26 cellular contexts compared by ENCODE assay signal in genomic region chr9:90428517-90428916, GRCh38.
DNase-seq lines count a peak whose midpoint lies in the region; ATAC-seq and TF ChIP-seq lines count a peak whose summit lies in the region.
"Had no signal": no experiment of that assay in that cellular context is flagged by ENCODE, and none has a peak within 500 bp of the region (broad histone marks: within the 10 kb centered on the region; RNA-seq: fewer than 3 reads in every experiment).

No MANE protein-coding gene starts in this region.

- no peak overlapping the region for H3K18ac ChIP-seq in mesenchymal stem cell (ENCODE audit: low read depth in 1 of 2, low read length in 2 of 2)
- peak overlapping the region; percentile 52 for H3K18ac ChIP-seq in neuronal stem cell (ENCODE audit: low read length)

- H3K23ac ChIP-seq in mesenchymal stem cell (ENCODE audit: low read length in 2 of 2), result no peak overlapping the region
- H3K23ac ChIP-seq in neuronal stem cell (ENCODE audit: low read depth, low read length, poor library complexity), result no peak overlapping the region

- H3K36me3 ChIP-seq in endodermal cell (ENCODE audit: control insufficient read depth, insufficient read depth, low read length), result no peaks in the 10 kb centered on the region
- H3K36me3 ChIP-seq in mesenchymal stem cell (ENCODE audit: control insufficient read depth in 1 of 2, insufficient read depth in 2 of 2, low read depth in 1 of 2, low read length in 2 of 2), result peaks cover 0 to 16% of the 10 kb centered on the region in 2 experiments
- no peaks in the 10 kb centered on the region for H3K36me3 ChIP-seq in neuronal stem cell (replicated peaks in 1 of 2; ENCODE audit: control insufficient read depth in 2 of 2, insufficient read depth in 2 of 2, low read length in 2 of 2)
- H3K36me3 ChIP-seq: BE2C, BLaER1 had no signal

- peak; percentile 28 for ATAC-seq in activated naive CD8-positive, alpha-beta T cell treated with anti-CD3 and anti-CD28 coated beads, Interleukin-2, amount 50 U/mL, for 24 hours
- ATAC-seq in HG02623 (IDR thresholded peaks at IDR 0.05; ENCODE audit: unreplicated experiment), result no peak
- ATAC-seq: GM12878 had no signal

- H2BK15ac ChIP-seq in mesenchymal stem cell (ENCODE audit: low read depth, poor library complexity, severe bottlenecking), result no peak overlapping the region
- peak overlapping the region; percentile 68 for H2BK15ac ChIP-seq in neuronal stem cell (ENCODE audit: low read length)

- no peaks in the 10 kb centered on the region for H3K9me3 Mint-ChIP-seq in activated naive CD8-positive, alpha-beta T cell treated with anti-CD3 and anti-CD28 coated beads, Interleukin-2, amount 50 U/mL, for 24 hours
- no peaks in the 10 kb centered on the region for H3K9me3 Mint-ChIP-seq in activated naive CD8-positive, alpha-beta T cell treated with anti-CD3 and anti-CD28 coated beads for 36 hours
- H3K9me3 Mint-ChIP-seq in endodermal cell, result no peaks in the 10 kb centered on the region

- no peak overlapping the region for H2BK12ac ChIP-seq in mesenchymal stem cell (ENCODE audit: low read length in 2 of 2)
- peak overlapping the region; percentile 63 for H2BK12ac ChIP-seq in neuronal stem cell (ENCODE audit: low read length)

- no peak overlapping the region for H4K91ac ChIP-seq in mesenchymal stem cell (ENCODE audit: low read length)
- no peak overlapping the region for H4K91ac ChIP-seq in neuronal stem cell (ENCODE audit: low read depth, low read length, poor library complexity)

- peak overlapping the region; percentile 10 for H2AK5ac ChIP-seq in mesenchymal stem cell (ENCODE audit: low read length, severe bottlenecking)
- peak overlapping the region; percentile 42 for H2AK5ac ChIP-seq in neuronal stem cell (ENCODE audit: low read depth, low read length)

- 91 to 92% methylated on average over 10 of the region's 10 CpGs for WGBS in endodermal cell (ENCODE audit: insufficient coverage in 1 of 2, insufficient read length in 1 of 2), 2 experiments
- 91% methylated on average over 10 of the region's 10 CpGs for WGBS in mesenchymal stem cell
- no CpG with 5 or more reads among the region's 10 CpGs for WGBS in neuronal stem cell (ENCODE audit: extremely low coverage in 2 of 2, insufficient read length in 2 of 2, insufficient replicate concordance in 1 of 2), 2 donors

- H3K14ac ChIP-seq in mesenchymal stem cell (ENCODE audit: low read length in 2 of 2) (no peak overlapping the region), neuronal stem cell (ENCODE audit: low read length) (no peak overlapping the region)

- H3K9me3 ChIP-seq in endodermal cell (ENCODE audit: control insufficient read depth, low read length) (no peaks in the 10 kb centered on the region), mesenchymal stem cell (ENCODE audit: control insufficient read depth, low read length) (no peaks in the 10 kb centered on the region), neuronal stem cell (replicated peaks in 1 of 2; ENCODE audit: control insufficient read depth in 2 of 2, insufficient read depth in 1 of 2, low read depth in 1 of 2, low read length in 2 of 2) (no peaks in the 10 kb centered on the region)
- H3K9me3 ChIP-seq: BE2C, BLaER1 had no signal

- H2BK120ac ChIP-seq in mesenchymal stem cell (ENCODE audit: low read depth, low read length) (no peak overlapping the region), neuronal stem cell (ENCODE audit: low read depth, low read length) (no peak overlapping the region)

- H3K27me3 Mint-ChIP-seq in activated naive CD8-positive, alpha-beta T cell treated with anti-CD3 and anti-CD28 coated beads, Interleukin-2, amount 50 U/mL, for 24 hours, result peaks cover 11% of the 10 kb centered on the region
- H3K27me3 Mint-ChIP-seq in activated naive CD8-positive, alpha-beta T cell treated with anti-CD3 and anti-CD28 coated beads for 36 hours, result peaks cover 8% of the 10 kb centered on the region
- H3K27me3 Mint-ChIP-seq in endodermal cell (ENCODE audit: insufficient read depth), result peaks cover 3% of the 10 kb centered on the region
- H3K27me3 Mint-ChIP-seq: CD4-positive, CD25-positive, alpha-beta regulatory T cell had no signal

- no peak overlapping the region for H3K9ac ChIP-seq in endodermal cell (ENCODE audit: extremely low read depth, low read length, poor library complexity, severe bottlenecking)
- H3K9ac ChIP-seq in mesenchymal stem cell (ENCODE audit: low read length), result no peak overlapping the region
- no peak overlapping the region for H3K9ac ChIP-seq in neuronal stem cell (ENCODE audit: low read depth, low read length, poor library complexity)
- H3K9ac ChIP-seq: BLaER1 had no signal

- H3K4me3 Mint-ChIP-seq in activated naive CD8-positive, alpha-beta T cell treated with anti-CD3 and anti-CD28 coated beads, Interleukin-2, amount 50 U/mL, for 24 hours, result no peak overlapping the region
- no peak overlapping the region for H3K4me3 Mint-ChIP-seq in activated naive CD8-positive, alpha-beta T cell treated with anti-CD3 and anti-CD28 coated beads for 36 hours
- no peak overlapping the region for H3K4me3 Mint-ChIP-seq in endodermal cell
- H3K4me3 Mint-ChIP-seq: CD14-positive monocyte; CD4-positive, alpha-beta memory T cell; CD4-positive, CD25-positive, alpha-beta regulatory T cell; CD8-positive, alpha-beta memory T cell had no signal

- TF ChIP-seq CTCF in endodermal cell (conservative IDR thresholded peaks at IDR 0.05), result no peak

- H3K4me1 Mint-ChIP-seq in activated naive CD8-positive, alpha-beta T cell treated with anti-CD3 and anti-CD28 coated beads, Interleukin-2, amount 50 U/mL, for 24 hours, result no peaks in the 10 kb centered on the region
- no peaks in the 10 kb centered on the region for H3K4me1 Mint-ChIP-seq in activated naive CD8-positive, alpha-beta T cell treated with anti-CD3 and anti-CD28 coated beads for 36 hours
- H3K4me1 Mint-ChIP-seq in endodermal cell, result peaks cover 18% of the 10 kb centered on the region
- H3K4me1 Mint-ChIP-seq: CD14-positive monocyte; CD4-positive, alpha-beta memory T cell; CD4-positive, CD25-positive, alpha-beta regulatory T cell; CD8-positive, alpha-beta memory T cell had no signal

- H3K27ac Mint-ChIP-seq in activated naive CD8-positive, alpha-beta T cell treated with anti-CD3 and anti-CD28 coated beads, Interleukin-2, amount 50 U/mL, for 24 hours, result no peak overlapping the region
- no peak overlapping the region for H3K27ac Mint-ChIP-seq in activated naive CD8-positive, alpha-beta T cell treated with anti-CD3 and anti-CD28 coated beads for 36 hours
- no peak overlapping the region for H3K27ac Mint-ChIP-seq in endodermal cell
- H3K27ac Mint-ChIP-seq: CD14-positive monocyte; CD4-positive, alpha-beta memory T cell; CD4-positive, CD25-positive, alpha-beta regulatory T cell; CD8-positive, alpha-beta memory T cell had no signal

- H3K36me3 Mint-ChIP-seq in activated naive CD8-positive, alpha-beta T cell treated with anti-CD3 and anti-CD28 coated beads, Interleukin-2, amount 50 U/mL, for 24 hours (ENCODE audit: low read depth), result no peaks in the 10 kb centered on the region
- no peaks in the 10 kb centered on the region for H3K36me3 Mint-ChIP-seq in activated naive CD8-positive, alpha-beta T cell treated with anti-CD3 and anti-CD28 coated beads for 36 hours
- peaks cover 22% of the 10 kb centered on the region for H3K36me3 Mint-ChIP-seq in endodermal cell (ENCODE audit: low read depth)
- H3K36me3 Mint-ChIP-seq: CD14-positive monocyte; CD4-positive, alpha-beta memory T cell; CD4-positive, CD25-positive, alpha-beta regulatory T cell; CD8-positive, alpha-beta memory T cell had no signal

- H4K8ac ChIP-seq in mesenchymal stem cell (ENCODE audit: low read length), result no peak overlapping the region
- no peak overlapping the region for H4K8ac ChIP-seq in neuronal stem cell (ENCODE audit: low read depth, low read length)

- DNase-seq in activated naive CD8-positive, alpha-beta T cell treated with anti-CD3 and anti-CD28 coated beads, Interleukin-2, amount 50 U/mL, for 24 hours, result no peak
- no peak for DNase-seq in activated naive CD8-positive, alpha-beta T cell treated with anti-CD3 and anti-CD28 coated beads for 36 hours
- DNase-seq in endodermal cell (peak; percentile 52), mesenchymal stem cell (no peak), neuronal stem cell (ENCODE audit: low spot score) (no peak), 8988T (no peak), LoVo (ENCODE audit: low spot score) (no peak)
- DNase-seq: ACHN; BE2C; C1 segment of cervical spinal cord; CD4-positive, alpha-beta memory T cell; CD4-positive, CD25-positive, alpha-beta regulatory T cell; CD8-positive, alpha-beta memory T cell; COR-L47; DMS 273 treated with DMSO at 0.1 percent for 48 hours; DMS153; DMS53; DMS79; DND-41; EL; GDM1 had no signal

- H3K4me3 ChIP-seq in endodermal cell (ENCODE audit: low read length) (no peak overlapping the region), mesenchymal stem cell (ENCODE audit: insufficient read depth in 1 of 2, low read depth in 1 of 2, low read length in 2 of 2) (no peak overlapping the region), neuronal stem cell (ENCODE audit: low read length in 2 of 2) (no peak overlapping the region)
- H3K4me3 ChIP-seq: BLaER1, GM12878 had no signal

- H3K79me1 ChIP-seq in mesenchymal stem cell (replicated peaks; ENCODE audit: low read length, poor library complexity, severe bottlenecking), result peaks cover 2% of the 10 kb centered on the region
- no peaks in the 10 kb centered on the region for H3K79me1 ChIP-seq in neuronal stem cell (ENCODE audit: low read depth, low read length)

- H3K4ac ChIP-seq in mesenchymal stem cell (ENCODE audit: low read depth in 1 of 2, low read length in 2 of 2), result no peak overlapping the region
- no peak overlapping the region for H3K4ac ChIP-seq in neuronal stem cell (ENCODE audit: low read length)

- H3K4me2 ChIP-seq in mesenchymal stem cell (ENCODE audit: low read length, poor library complexity, severe bottlenecking) (no peak overlapping the region), neuronal stem cell (ENCODE audit: insufficient read depth, low read length, poor library complexity, severe bottlenecking) (no peak overlapping the region)
- H3K4me2 ChIP-seq: BLaER1 had no signal

- no peak overlapping the region for H3K27ac ChIP-seq in endodermal cell (ENCODE audit: low read depth, low read length)
- H3K27ac ChIP-seq in mesenchymal stem cell (ENCODE audit: low read length, poor library complexity, severe bottlenecking), result no peak overlapping the region
- no peak overlapping the region for H3K27ac ChIP-seq in neuronal stem cell (replicated peaks; ENCODE audit: low read length)
- H3K27ac ChIP-seq: 22Rv1, BLaER1 had no signal

- no peak overlapping the region for H2BK5ac ChIP-seq in mesenchymal stem cell (ENCODE audit: low read depth, low read length, poor library complexity, severe bottlenecking)
- no peak overlapping the region for H2BK5ac ChIP-seq in neuronal stem cell (ENCODE audit: low read length)

- H2AFZ ChIP-seq in mesenchymal stem cell (ENCODE audit: low read depth, low read length) (no peak overlapping the region), neuronal stem cell (ENCODE audit: low read length) (no peak overlapping the region)

- no peaks in the 10 kb centered on the region for H3K4me1 ChIP-seq in endodermal cell (ENCODE audit: control insufficient read depth, insufficient read depth, low read length)
- H3K4me1 ChIP-seq in mesenchymal stem cell (ENCODE audit: control insufficient read depth, insufficient read depth, low read depth, low read length), result peaks cover 7% of the 10 kb centered on the region
- peaks cover 5 to 10% of the 10 kb centered on the region in 2 donors for H3K4me1 ChIP-seq in neuronal stem cell (ENCODE audit: control insufficient read depth in 2 of 2, insufficient read depth in 1 of 2, low read depth in 1 of 2, low read length in 2 of 2)
- H3K4me1 ChIP-seq: BE2C, BLaER1 had no signal

- H3K27me3 ChIP-seq in endodermal cell (ENCODE audit: control insufficient read depth, insufficient read depth, low read length, poor library complexity, severe bottlenecking) (no peaks in the 10 kb centered on the region), mesenchymal stem cell (ENCODE audit: control insufficient read depth in 1 of 2, insufficient read depth in 1 of 2, low read length in 2 of 2) (no peaks in the 10 kb centered on the region), neuronal stem cell (ENCODE audit: control insufficient read depth in 3 of 3, insufficient read depth in 3 of 3, low read depth in 1 of 3, low read length in 3 of 3) (no peaks in the 10 kb centered on the region)
- H3K27me3 ChIP-seq: BE2C, BLaER1 had no signal
